Comparison of ENCODE assay signal across 1 cellular context in genomic region chr4:94354474-94354896, GRCh38.
TF ChIP-seq lines count a peak whose summit lies in the region.

No MANE protein-coding gene starts in this region.

TF ChIP-seq in K562, 482 proteins besides CTCF, POLR2A, EP300 and RAD21:
- TF ChIP-seq CEBPB (tag; IDR thresholded peaks at IDR 0.05) (peak; percentile 47; the same call in 1 of the 2 replicates), SMAD2 (IDR thresholded peaks at IDR 0.05; ENCODE audit: low read depth, low read length) (no peak)
